1 cellular context compared by ENCODE assay signal in genomic region chr2:125593036-125593435, GRCh38.
TF ChIP-seq lines count a peak whose summit lies in the region.

No MANE protein-coding gene starts in this region.

TF ChIP-seq in WTC11, 78 proteins besides CTCF, POLR2A, EP300 and RAD21 (continued from another document):
- TF ChIP-seq AR (CRISPR knock-in tag; IDR thresholded peaks at IDR 0.05) = no peak
- no peak for TF ChIP-seq MAX (CRISPR knock-in tag; IDR thresholded peaks at IDR 0.05)
- TF ChIP-seq SMAD4 (CRISPR knock-in tag; IDR thresholded peaks at IDR 0.05) = no peak
- TF ChIP-seq NFATC4 (CRISPR knock-in tag; IDR thresholded peaks at IDR 0.05) = no peak
- TF ChIP-seq SP1 (CRISPR knock-in tag; conservative IDR thresholded peaks at IDR 0.05) = no peak
- no peak for TF ChIP-seq FOXP1 (CRISPR knock-in tag; IDR thresholded peaks at IDR 0.05; ENCODE audit: borderline replicate concordance)
- TF ChIP-seq ZNF281 (CRISPR knock-in tag; IDR thresholded peaks at IDR 0.05) = no peak
- TF ChIP-seq E2F5 (CRISPR knock-in tag; IDR thresholded peaks at IDR 0.05) = no peak
- TF ChIP-seq ZMAT4 (CRISPR knock-in tag; IDR thresholded peaks at IDR 0.05) = no peak
- TF ChIP-seq MYBL2 (CRISPR knock-in tag; IDR thresholded peaks at IDR 0.05) = no peak
- TF ChIP-seq ZNF512 (CRISPR knock-in tag; IDR thresholded peaks at IDR 0.05; ENCODE audit: borderline replicate concordance) = no peak
- no peak for TF ChIP-seq ERG (CRISPR knock-in tag; IDR thresholded peaks at IDR 0.05)
- TF ChIP-seq PREB (CRISPR knock-in tag; IDR thresholded peaks at IDR 0.05; ENCODE audit: borderline replicate concordance) = no peak
